ENCODE assay signal across 1 cellular context in the genomic region with DNA sequence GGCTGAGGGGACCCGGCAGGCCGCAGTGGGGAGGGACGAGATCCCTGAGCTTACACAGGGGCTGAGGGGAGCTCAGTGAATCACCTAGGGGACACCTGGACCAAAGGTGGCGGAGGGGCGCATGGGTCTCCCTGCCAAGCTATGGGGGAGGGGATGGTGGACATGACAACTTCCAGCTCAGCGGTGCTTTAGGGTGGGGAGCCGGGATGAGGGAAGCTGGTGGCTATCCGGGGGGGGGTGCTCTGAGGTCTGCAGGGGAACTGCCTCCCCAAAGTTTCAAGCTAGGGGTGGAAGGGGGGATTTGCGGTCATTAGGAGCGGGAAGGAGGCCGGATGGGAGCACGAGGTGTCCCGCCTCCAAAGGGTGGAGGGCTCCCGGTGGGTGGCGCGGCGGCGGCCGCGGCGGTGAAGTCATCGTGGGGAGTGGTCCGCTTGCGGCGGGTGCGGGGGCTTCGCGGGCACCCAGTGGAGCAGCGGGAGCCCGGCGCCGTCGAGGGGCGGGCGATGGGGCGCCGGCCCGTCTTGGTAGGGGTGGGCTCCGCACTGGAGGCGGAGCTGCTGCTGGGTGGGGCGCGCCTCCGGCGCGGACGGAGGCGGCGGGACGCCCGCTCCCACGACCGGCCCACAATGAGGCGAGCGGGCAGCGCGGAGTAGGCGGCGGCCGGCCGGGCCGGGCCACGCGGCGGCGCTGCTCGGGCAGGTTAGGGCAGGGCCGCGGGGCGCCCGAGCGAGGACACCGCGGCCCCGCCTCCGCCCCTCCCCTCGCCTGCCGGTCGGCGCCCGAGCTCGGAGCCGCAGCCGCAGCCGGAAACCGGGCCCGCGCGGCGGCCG.
TF ChIP-seq lines count a peak whose summit lies in the region.

A gene with protein sequence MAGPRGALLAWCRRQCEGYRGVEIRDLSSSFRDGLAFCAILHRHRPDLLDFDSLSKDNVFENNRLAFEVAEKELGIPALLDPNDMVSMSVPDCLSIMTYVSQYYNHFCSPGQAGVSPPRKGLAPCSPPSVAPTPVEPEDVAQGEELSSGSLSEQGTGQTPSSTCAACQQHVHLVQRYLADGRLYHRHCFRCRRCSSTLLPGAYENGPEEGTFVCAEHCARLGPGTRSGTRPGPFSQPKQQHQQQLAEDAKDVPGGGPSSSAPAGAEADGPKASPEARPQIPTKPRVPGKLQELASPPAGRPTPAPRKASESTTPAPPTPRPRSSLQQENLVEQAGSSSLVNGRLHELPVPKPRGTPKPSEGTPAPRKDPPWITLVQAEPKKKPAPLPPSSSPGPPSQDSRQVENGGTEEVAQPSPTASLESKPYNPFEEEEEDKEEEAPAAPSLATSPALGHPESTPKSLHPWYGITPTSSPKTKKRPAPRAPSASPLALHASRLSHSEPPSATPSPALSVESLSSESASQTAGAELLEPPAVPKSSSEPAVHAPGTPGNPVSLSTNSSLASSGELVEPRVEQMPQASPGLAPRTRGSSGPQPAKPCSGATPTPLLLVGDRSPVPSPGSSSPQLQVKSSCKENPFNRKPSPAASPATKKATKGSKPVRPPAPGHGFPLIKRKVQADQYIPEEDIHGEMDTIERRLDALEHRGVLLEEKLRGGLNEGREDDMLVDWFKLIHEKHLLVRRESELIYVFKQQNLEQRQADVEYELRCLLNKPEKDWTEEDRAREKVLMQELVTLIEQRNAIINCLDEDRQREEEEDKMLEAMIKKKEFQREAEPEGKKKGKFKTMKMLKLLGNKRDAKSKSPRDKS (plus strand): TSS at position 764 of the 830 bp plus-strand sequence. CDS start 126 bp downstream, outside the sequence.

TF ChIP-seq in SK-N-SH, 30 proteins besides CTCF, POLR2A, EP300 and RAD21 (continued from another document):
- TF ChIP-seq, protein P1, sequence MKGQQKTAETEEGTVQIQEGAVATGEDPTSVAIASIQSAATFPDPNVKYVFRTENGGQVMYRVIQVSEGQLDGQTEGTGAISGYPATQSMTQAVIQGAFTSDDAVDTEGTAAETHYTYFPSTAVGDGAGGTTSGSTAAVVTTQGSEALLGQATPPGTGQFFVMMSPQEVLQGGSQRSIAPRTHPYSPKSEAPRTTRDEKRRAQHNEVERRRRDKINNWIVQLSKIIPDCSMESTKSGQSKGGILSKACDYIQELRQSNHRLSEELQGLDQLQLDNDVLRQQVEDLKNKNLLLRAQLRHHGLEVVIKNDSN (IDR thresholded peaks at IDR 0.05; ENCODE audit: borderline replicate concordance, low read depth) = no peak
- no peak for TF ChIP-seq RXRA (IDR thresholded peaks at IDR 0.05; ENCODE audit: borderline replicate concordance, low read depth)
